ENCODE assay signal across 8 cellular contexts in genomic region chr5:82356808-82357671, GRCh38.
DNase-seq lines count a peak whose midpoint lies in the region; ATAC-seq lines count a peak whose summit lies in the region.

No MANE protein-coding gene starts in this region.

- peak; percentile 100 for DNase-seq in MG63
- peak; percentile 66 for DNase-seq in activated CD8-positive, alpha-beta memory T cell treated with anti-CD3 and anti-CD28 coated beads, Interleukin-2, amount 50 U/mL, for 1 hour (ENCODE audit: extremely low read depth)
- DNase-seq in sciatic nerve (ENCODE audit: low spot score), result peak; percentile 85
- DNase-seq in aorta, result peak; percentile 90
- no peak for DNase-seq in GM19240 (ENCODE audit: insufficient read length, low spot score)
- DNase-seq in NCI-H187 treated with DMSO at 0.1 percent for 48 hours (lab: John Stamatoyannopoulos, UW), result no peak

- H3K27ac ChIP-seq in aorta (ENCODE audit: low read depth in 1 of 2, low read length in 2 of 2), result peak overlapping the region in 1 of 2 donors; percentile 49

- H3K36me3 ChIP-seq in MG63 (no peaks in the 10 kb centered on the region), aorta (ENCODE audit: control insufficient read depth in 1 of 2, insufficient read depth in 2 of 2, low read length in 1 of 2) (no peaks in the 10 kb centered on the region)

- 5 to 9% methylated on average over 14 of the region's 14 CpGs for WGBS in aorta, 2 donors

- peaks cover 0 to 3% of the 10 kb centered on the region in 2 donors for H3K4me1 ChIP-seq in aorta (ENCODE audit: control insufficient read depth in 1 of 2, insufficient read depth in 2 of 2, low read length in 2 of 2)

- ATAC-seq in GM21360 (IDR thresholded peaks at IDR 0.05; ENCODE audit: unreplicated experiment), result peak; percentile 44
- peak; percentile 95 for ATAC-seq in esophagus mucosa
- peak; percentile 94 for ATAC-seq in sciatic nerve
- ATAC-seq in aorta (ENCODE audit: low FRiP score), result peak; percentile 82

- intact Hi-C loops in sciatic nerve (cut with DNase I), result no loop called here
- intact Hi-C loops in aorta (cut with DNase I), result loop anchor here (5.0 to 10.0 kb wide), 4 partner anchors 188 to 1208 kb away; partner anchors contain the start of gene VCAN (in 1 of the 2)

- H3K27me3 ChIP-seq in MG63 (no peaks in the 10 kb centered on the region), aorta (ENCODE audit: control insufficient read depth in 1 of 2, insufficient read depth in 2 of 2, low read length in 1 of 2) (no peaks in the 10 kb centered on the region)

- H3K9me3 ChIP-seq in MG63 (no peaks in the 10 kb centered on the region), aorta (ENCODE audit: control insufficient read depth, low read length) (no peaks in the 10 kb centered on the region)

- H3K4me3 ChIP-seq in MG63 (no peak overlapping the region), aorta (ENCODE audit: low read length in 2 of 2) (no peak overlapping the region)

Comparison
In these comparisons a context has a peak if more than half of its experiments do, and no peak if none do; other contexts are left out.
1. ATAC-seq: peak in every context shown above with its lines; median percentile 95 in esophagus mucosa; 94 in sciatic nerve; 82 in aorta; 44 in GM21360.
2. DNase-seq: peak in MG63 (single experiment), activated CD8-positive, alpha-beta memory T cell treated with anti-CD3 and anti-CD28 coated beads, Interleukin-2, amount 50 U/mL, for 1 hour (single experiment), sciatic nerve (single experiment) and aorta (2 of 2); none in GM19240 (single experiment) and NCI-H187 treated with DMSO at 0.1 percent for 48 hours (single experiment).